8 cellular contexts compared by ENCODE assay signal in the genomic region with DNA sequence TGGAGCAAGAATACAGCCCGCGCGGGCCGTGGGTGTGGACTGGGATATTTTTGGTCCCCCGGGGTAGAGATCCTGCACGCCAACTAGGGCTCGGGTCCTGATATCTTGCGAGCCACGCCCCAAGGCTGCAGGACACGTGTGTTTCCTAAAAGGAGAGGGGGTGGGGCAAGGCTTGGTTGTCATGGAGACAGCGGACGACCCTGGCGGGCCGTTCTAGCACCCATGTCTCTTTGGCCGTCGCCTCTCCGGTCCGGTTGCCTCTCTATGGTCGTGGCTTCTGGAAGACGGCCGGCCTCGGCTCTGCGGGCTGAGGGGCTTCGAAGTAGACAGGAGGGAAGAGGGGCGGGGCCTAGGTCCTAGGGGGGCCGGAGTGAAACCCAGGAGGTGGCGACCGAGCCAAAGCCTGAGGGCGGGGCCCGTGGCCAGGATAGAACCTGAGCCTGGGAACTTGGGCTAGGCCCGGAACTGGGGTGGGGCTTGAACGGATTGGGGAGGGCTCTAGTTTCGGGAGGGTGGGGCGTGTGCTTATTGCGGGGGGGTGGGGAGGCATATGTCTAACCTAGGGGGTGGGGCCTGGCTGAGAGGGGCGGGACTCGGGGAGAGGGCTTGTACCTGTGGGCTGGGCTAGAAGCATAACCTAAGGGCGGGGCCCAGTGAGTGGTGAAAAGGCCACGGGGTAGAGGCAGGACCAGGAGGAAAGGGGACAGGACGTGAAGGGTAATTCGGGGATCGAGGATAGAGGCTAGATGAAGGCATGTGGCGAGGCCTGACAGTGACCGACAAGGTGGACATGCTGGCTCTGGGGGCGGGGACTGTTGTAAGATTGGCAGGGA. TPM values are rescaled to one million over a fixed set of nuclear protein-coding genes. Genes with fewer than 3 reads are reported as not detected.
DNase-seq lines count a peak whose midpoint lies in the region; ATAC-seq and TF ChIP-seq lines count a peak whose summit lies in the region.

No MANE protein-coding gene starts in this region.

- peak overlapping the region; percentile 100 for H3K4me3 Mint-ChIP-seq in activated CD4-positive, alpha-beta T cell treated with anti-CD3 and anti-CD28 coated beads, Interleukin-2, amount 10 ng/mL, durations not matched to agents 24 days and 14 days

- no peaks in the 10 kb centered on the region for H3K9me3 ChIP-seq in colonic mucosa
- H3K9me3 ChIP-seq in left lung, result no peaks in the 10 kb centered on the region

- peaks cover 30% of the 10 kb centered on the region for H3K4me1 Mint-ChIP-seq in activated CD4-positive, alpha-beta T cell treated with anti-CD3 and anti-CD28 coated beads, Interleukin-2, amount 10 ng/mL, durations not matched to agents 24 days and 14 days

- H3K4me1 ChIP-seq in colonic mucosa (no peaks in the 10 kb centered on the region), left lung (peaks cover 8 to 56% of the 10 kb centered on the region in 2 donors)

- H3K36me3 Mint-ChIP-seq in activated CD4-positive, alpha-beta T cell treated with anti-CD3 and anti-CD28 coated beads, Interleukin-2, amount 10 ng/mL, durations not matched to agents 24 days and 14 days (ENCODE audit: low read depth), result peaks cover 2% of the 10 kb centered on the region

- peaks cover 18% of the 10 kb centered on the region for H3K27me3 Mint-ChIP-seq in activated CD4-positive, alpha-beta T cell treated with anti-CD3 and anti-CD28 coated beads, Interleukin-2, amount 10 ng/mL, durations not matched to agents 24 days and 14 days

- H3K27ac Mint-ChIP-seq in activated CD4-positive, alpha-beta T cell treated with anti-CD3 and anti-CD28 coated beads, Interleukin-2, amount 10 ng/mL, durations not matched to agents 24 days and 14 days, result peak overlapping the region; percentile 92

- H3K27me3 ChIP-seq in colonic mucosa (no peaks in the 10 kb centered on the region), left lung (peaks cover 0 to 4% of the 10 kb centered on the region in 2 donors)

- H3K27ac ChIP-seq in colonic mucosa (peak overlapping the region; percentile 68), left lung (peak overlapping the region; percentile 78 to 82)

- intact Hi-C loops in activated CD4-positive, alpha-beta T cell treated with anti-CD3 and anti-CD28 coated beads, Interleukin-2, amount 10 ng/mL, durations not matched to agents 24 days and 14 days (cut with micrococcal nuclease), result loop anchor here (1.0 kb wide), 1 partner anchor 86 kb away; a partner anchor contains a TSS
- intact Hi-C loops in colonic mucosa (cut with DNase I), result loop anchor here (5.0 to 10.0 kb wide), 3 partner anchors 77 to 385 kb away; a partner anchor contains a TSS
- intact Hi-C loops in left lung (cut with DNase I), result no loop called here

- H3K36me3 ChIP-seq in colonic mucosa (no peaks in the 10 kb centered on the region), left lung (no peaks in the 10 kb centered on the region)

- H3K4me3 ChIP-seq in colonic mucosa (peak overlapping the region; percentile 66), left lung (peak overlapping the region; percentile 73 to 81)

- peak; percentile 92 for DNase-seq in AG08395 (ENCODE audit: low spot score)
- peak; percentile 95 for DNase-seq in NCI-H510A treated with DMSO at 0.1 percent for 48 hours (lab: John Stamatoyannopoulos, UW)
- peak; percentile 93 for DNase-seq in activated CD4-positive, alpha-beta T cell treated with anti-CD3 and anti-CD28 coated beads, Interleukin-2, amount 10 ng/mL, durations not matched to agents 24 days and 14 days
- peak; percentile 99 for DNase-seq in colonic mucosa
- DNase-seq in left lung, result peak; percentile 95 to 97
- peak; percentile 89 for DNase-seq in stimulated activated CD4-positive, alpha-beta T cell treated with anti-CD3 and anti-CD28 coated beads, Interleukin-2, amount 100 ng/mL, for 24 hours

- H3K9me3 Mint-ChIP-seq in activated CD4-positive, alpha-beta T cell treated with anti-CD3 and anti-CD28 coated beads, Interleukin-2, amount 10 ng/mL, durations not matched to agents 24 days and 14 days, result no peaks in the 10 kb centered on the region

- TF ChIP-seq CTCF in colonic mucosa (IDR thresholded peaks at IDR 0.05) (no peak), left lung (IDR thresholded peaks at IDR 0.05) (no peak)

- H3K9ac ChIP-seq in colonic mucosa (ENCODE audit: low read depth in 2 of 2, low read length in 2 of 2), result peak overlapping the region; percentile 40 to 73

- ATAC-seq in GM18873 (IDR thresholded peaks at IDR 0.05; ENCODE audit: low FRiP score, unreplicated experiment), result peak; percentile 20
- ATAC-seq in HG03139 (IDR thresholded peaks at IDR 0.05; ENCODE audit: unreplicated experiment), result peak; percentile 48
- peak; percentile 83 for ATAC-seq in left lung

RNA-seq across cellular contexts. Expression of a gene that starts 0.7 kb away (rescaled TPM):
- 1.8 and 2.5 TPM in 2 replicates for total RNA-seq in activated CD4-positive, alpha-beta T cell treated with anti-CD3 and anti-CD28 coated beads, Interleukin-2, amount 10 ng/mL, durations not matched to agents 24 days and 14 days
- total RNA-seq in colonic mucosa (1 to 10 TPM; 4.2 to 5.1 TPM), left lung (10 to 100 TPM; 16.9 to 21.9 TPM)

RNA-seq across cellular contexts. Expression of a gene that starts 8.9 kb away (rescaled TPM):
- not detected in 2 replicates for total RNA-seq in activated CD4-positive, alpha-beta T cell treated with anti-CD3 and anti-CD28 coated beads, Interleukin-2, amount 10 ng/mL, durations not matched to agents 24 days and 14 days
- total RNA-seq in colonic mucosa, result not detected
- not detected for total RNA-seq in left lung

RNA-seq across cellular contexts. Expression of a gene that starts 21.1 kb away (rescaled TPM):
- not detected in 2 replicates for total RNA-seq in activated CD4-positive, alpha-beta T cell treated with anti-CD3 and anti-CD28 coated beads, Interleukin-2, amount 10 ng/mL, durations not matched to agents 24 days and 14 days
- total RNA-seq in colonic mucosa (not detected), left lung (not detected)

RNA-seq across cellular contexts. Expression of a gene that starts 41.9 kb away (rescaled TPM):
- 64.8 and 73.7 TPM in 2 replicates for total RNA-seq in activated CD4-positive, alpha-beta T cell treated with anti-CD3 and anti-CD28 coated beads, Interleukin-2, amount 10 ng/mL, durations not matched to agents 24 days and 14 days
- total RNA-seq in colonic mucosa (100 to 1,000 TPM in 1 of 2 donors, 10 to 100 TPM in 1; 93.0 to 114 TPM), left lung (10 to 100 TPM; 78.2 to 85.4 TPM)

RNA-seq across cellular contexts. Expression of a gene that starts 49.7 kb away (rescaled TPM):
- 40.3 and 45.8 TPM in 2 replicates for total RNA-seq in activated CD4-positive, alpha-beta T cell treated with anti-CD3 and anti-CD28 coated beads, Interleukin-2, amount 10 ng/mL, durations not matched to agents 24 days and 14 days
- total RNA-seq in colonic mucosa, result 10 to 100 TPM; 53.1 to 70.1 TPM
- total RNA-seq in left lung, result 10 to 100 TPM; 41.7 to 47.7 TPM

Comparison
In these comparisons a context has a peak if more than half of its experiments do, and no peak if none do; other contexts are left out.
1. Peak in every context shown above with its lines: DNase-seq, ATAC-seq, H3K4me3 ChIP-seq and H3K27ac ChIP-seq.
2. ATAC-seq: peak in every context shown above with its lines; median percentile 83 in left lung; 48 in HG03139; 20 in GM18873.
3. intact Hi-C loops: an anchor here in activated CD4-positive, alpha-beta T cell treated with anti-CD3 and anti-CD28 coated beads, Interleukin-2, amount 10 ng/mL, durations not matched to agents 24 days and 14 days (1.0 kb wide) and colonic mucosa (5.0 to 10.0 kb wide); none called in left lung.